ENCODE assay signal across 1 cellular context in genomic region chr17:8206536-8206935, GRCh38.
TF ChIP-seq lines count a peak whose summit lies in the region.

No MANE protein-coding gene starts in this region.

TF ChIP-seq in IMR-90, 13 proteins besides CTCF, POLR2A, EP300 and RAD21:
- TF ChIP-seq SMC3 (IDR thresholded peaks at IDR 0.05; ENCODE audit: low read depth, low read length): no peak
- no peak for TF ChIP-seq ELK1 (IDR thresholded peaks at IDR 0.05; ENCODE audit: borderline replicate concordance, low read depth, low read length)
- TF ChIP-seq NFE2L2 (IDR thresholded peaks at IDR 0.05; ENCODE audit: low read depth, low read length): no peak
- no peak for TF ChIP-seq RCOR1 (IDR thresholded peaks at IDR 0.05; ENCODE audit: insufficient replicate concordance, low read length)
- TF ChIP-seq CEBPB (IDR thresholded peaks at IDR 0.05; ENCODE audit: low read depth, low read length): no peak
- no peak for TF ChIP-seq CHD1 (IDR thresholded peaks at IDR 0.05; ENCODE audit: low read depth, low read length)
- TF ChIP-seq RFX5 (IDR thresholded peaks at IDR 0.05; ENCODE audit: low read depth, low read length): no peak
- TF ChIP-seq MXI1 (IDR thresholded peaks at IDR 0.05; ENCODE audit: borderline replicate concordance, low read depth, low read length): no peak
- no peak for TF ChIP-seq USF2 (IDR thresholded peaks at IDR 0.05; ENCODE audit: low read depth, low read length)
- no peak for TF ChIP-seq FOS (IDR thresholded peaks at IDR 0.05; ENCODE audit: low read depth, low read length)
- no peak for TF ChIP-seq MAFK (IDR thresholded peaks at IDR 0.05; ENCODE audit: low read depth, low read length)
- TF ChIP-seq BHLHE40 (IDR thresholded peaks at IDR 0.05; ENCODE audit: low read depth, low read length): no peak
- TF ChIP-seq MAZ (IDR thresholded peaks at IDR 0.05; ENCODE audit: borderline replicate concordance, low read depth, low read length): no peak
